ENCODE assay signal across 23 cellular contexts in genomic region chr17:5745091-5745820, GRCh38.
"Had no signal": no experiment of that assay in that cellular context is flagged by ENCODE, and none has a peak within 500 bp of the region (broad histone marks: within the 10 kb centered on the region; RNA-seq: fewer than 3 reads in every experiment).

No MANE protein-coding gene starts in this region.

- H3K4me3 ChIP-seq: adrenal gland, coronary artery, spleen, upper lobe of right lung had no signal

- H3K4me1 ChIP-seq: adrenal gland, spleen, upper lobe of right lung had no signal

- H3K9me3 Mint-ChIP-seq: activated T-cell treated with anti-CD3 and anti-CD28 coated beads, Interleukin-2, amount 50 U/mL, for 4 hours; activated T-helper 2 cell treated with anti-CD3 and anti-CD28 coated beads, Interferon-gamma antibody, Interleukin-2, Interleukin-4, amounts not matched to agents 10 μg/mL and 5 μg/mL and 100 μg/mL, durations not matched to agents 14 hours and 24 hours and 36 hours; central memory CD8-positive, alpha-beta T cell; immature natural killer cell; mesothelial cell of epicardium; natural killer cell had no signal

- H3K4me3 Mint-ChIP-seq: activated B cell treated with CpG ODN at 0.5 μM for 24 hours; activated CD4-positive, alpha-beta T cell treated with anti-CD3 and anti-CD28 coated beads for 36 hours; activated naive CD8-positive, alpha-beta T cell; activated T-cell treated with anti-CD3 and anti-CD28 coated beads, Interleukin-2, amount 50 U/mL, for 4 hours; central memory CD8-positive, alpha-beta T cell; immature natural killer cell; mesothelial cell of epicardium; natural killer cell had no signal

- H3K4me1 Mint-ChIP-seq: activated B cell treated with CpG ODN at 0.5 μM for 24 hours; activated CD4-positive, alpha-beta T cell treated with anti-CD3 and anti-CD28 coated beads for 36 hours; central memory CD8-positive, alpha-beta T cell; immature natural killer cell; mesothelial cell of epicardium; natural killer cell had no signal

- ATAC-seq: activated CD4-positive, alpha-beta T cell treated with anti-CD3 and anti-CD28 coated beads for 36 hours; activated T-cell treated with anti-CD3 and anti-CD28 coated beads, Interleukin-2, amount 50 U/mL, for 4 hours; left ventricle myocardium superior; natural killer cell; stimulated activated naive CD8-positive, alpha-beta T cell treated with anti-CD3 and anti-CD28 coated beads, Interleukin-15, Interleukin-2, amounts not matched to agents 100 U/mL and 50 U/mL, for 24 hours; upper lobe of right lung had no signal

- H3K27me3 ChIP-seq: adrenal gland had no signal

- H3K36me3 Mint-ChIP-seq: activated naive CD8-positive, alpha-beta T cell; immature natural killer cell; mesothelial cell of epicardium; natural killer cell had no signal

- H3K9me3 ChIP-seq: adrenal gland, spleen, upper lobe of right lung had no signal

- H3K27ac ChIP-seq: adrenal gland, coronary artery, epithelial cell of prostate, spleen, upper lobe of right lung had no signal

- H3K36me3 ChIP-seq: adrenal gland, spleen, upper lobe of right lung had no signal

- DNase-seq: activated B cell treated with CpG ODN at 0.5 μM for 24 hours; activated CD4-positive, alpha-beta T cell treated with anti-CD3 and anti-CD28 coated beads for 36 hours; activated CD4-positive, alpha-beta T cell treated with anti-CD3 and anti-CD28 coated beads, Interleukin-2, amount 50 U/mL, for 4 hours; activated CD8-positive, alpha-beta memory T cell treated with anti-CD3 and anti-CD28 coated beads, Interleukin-2, amount 50 U/mL, for 48 hours; activated naive CD4-positive, alpha-beta T cell; activated T-cell treated with anti-CD3 and anti-CD28 coated beads, Interleukin-2, amount 50 U/mL, for 4 hours; adrenal gland; immature natural killer cell; kidney glomerular epithelial cell; left ventricle myocardium superior; mammary epithelial cell; natural killer cell; spleen; stimulated activated CD4-positive, alpha-beta T cell treated with anti-CD3 and anti-CD28 coated beads, Interleukin-4, amount 100 ng/mL, for 24 hours; stimulated activated naive CD8-positive, alpha-beta T cell treated with anti-CD3 and anti-CD28 coated beads, Interleukin-15, Interleukin-2, amounts not matched to agents 100 U/mL and 50 U/mL, for 24 hours; T-helper 9 cell; upper lobe of right lung had no signal

- H3K27ac Mint-ChIP-seq: activated B cell treated with CpG ODN at 0.5 μM for 24 hours; activated CD4-positive, alpha-beta T cell treated with anti-CD3 and anti-CD28 coated beads for 36 hours; activated naive CD8-positive, alpha-beta T cell; activated T-helper 2 cell treated with anti-CD3 and anti-CD28 coated beads, Interferon-gamma antibody, Interleukin-2, Interleukin-4, amounts not matched to agents 10 μg/mL and 5 μg/mL and 100 μg/mL, durations not matched to agents 14 hours and 24 hours and 36 hours; immature natural killer cell; mesothelial cell of epicardium; natural killer cell had no signal
